Comparison of ENCODE assay signal across 8 cellular contexts in genomic region chr15:101651753-101652097, GRCh38. TPM values are rescaled to one million over a fixed set of nuclear protein-coding genes. Genes with fewer than 3 reads are reported as not detected.
DNase-seq lines count a peak whose midpoint lies in the region; ATAC-seq and TF ChIP-seq lines count a peak whose summit lies in the region.

No MANE protein-coding gene starts in this region.

- H3K9me3 ChIP-seq in ectodermal cell (ENCODE audit: control insufficient read depth, low read length) (no peaks in the 10 kb centered on the region), mucosa of descending colon (no peaks in the 10 kb centered on the region)

- no peaks in the 10 kb centered on the region for H3K27me3 ChIP-seq in ectodermal cell (ENCODE audit: control insufficient read depth, insufficient read depth, low read length, poor library complexity, severe bottlenecking)

- H3K9me3 Mint-ChIP-seq in activated naive CD4-positive, alpha-beta T cell treated with anti-CD3 and anti-CD28 coated beads for 36 hours, result no peaks in the 10 kb centered on the region

- H3K4me1 ChIP-seq in ectodermal cell (ENCODE audit: control insufficient read depth, insufficient read depth, low read length) (no peaks in the 10 kb centered on the region), mucosa of descending colon (ENCODE audit: low read depth) (peaks cover 22% of the 10 kb centered on the region)

- H3K4me1 Mint-ChIP-seq in activated naive CD4-positive, alpha-beta T cell treated with anti-CD3 and anti-CD28 coated beads for 36 hours (ENCODE audit: low read depth), result peaks cover 50% of the 10 kb centered on the region

- intact Hi-C loops in activated naive CD4-positive, alpha-beta T cell treated with anti-CD3 and anti-CD28 coated beads for 36 hours (cut with micrococcal nuclease), result loop anchor here (1.0 to 5.0 kb wide), 9 partner anchors 10 to 1054 kb away; partner anchors contain the start of genes SELENOS and TARS3
- intact Hi-C loops in mucosa of descending colon (cut with DNase I, micrococcal nuclease), result no loop called here

- TF ChIP-seq CTCF in mucosa of descending colon (IDR thresholded peaks at IDR 0.05), result no peak

- peak overlapping the region; percentile 77 for H3K27ac ChIP-seq in ectodermal cell (ENCODE audit: insufficient read depth, low read depth, low read length, poor library complexity, severe bottlenecking)

- 1% methylated on average over 28 of the region's 28 CpGs for WGBS in ectodermal cell, 2 experiments

- peaks cover 7% of the 10 kb centered on the region for H3K36me3 Mint-ChIP-seq in activated naive CD4-positive, alpha-beta T cell treated with anti-CD3 and anti-CD28 coated beads for 36 hours (ENCODE audit: low read depth)

- DNase-seq in activated naive CD4-positive, alpha-beta T cell treated with anti-CD3 and anti-CD28 coated beads for 36 hours, result peak; percentile 23
- DNase-seq in activated naive CD4-positive, alpha-beta T cell treated with Interleukin-2 at 50 U/mL for 16 hours, result no peak
- DNase-seq in RPMI8226, result peak; percentile 64
- DNase-seq in mucosa of descending colon, result peak in 1 of 3 donors; percentile 60
- DNase-seq in NCI-H524 treated with DMSO at 0.1 percent for 48 hours (lab: John Stamatoyannopoulos, UW), result no peak
- no peak for DNase-seq in NCI-H187 treated with DMSO at 0.1 percent for 48 hours (lab: John Stamatoyannopoulos, UW)

- CTCF ChIA-PET in activated naive CD4-positive, alpha-beta T cell treated with anti-CD3 and anti-CD28 coated beads for 36 hours (lab: Charles Lee), result no interaction called here

- peak overlapping the region; percentile 76 for H3K4me3 ChIP-seq in ectodermal cell (ENCODE audit: insufficient read depth, low read depth, low read length)
- peak overlapping the region; percentile 69 for H3K4me3 ChIP-seq in mucosa of descending colon

- peak overlapping the region; percentile 92 for H3K27ac Mint-ChIP-seq in activated naive CD4-positive, alpha-beta T cell treated with anti-CD3 and anti-CD28 coated beads for 36 hours

- peak overlapping the region; percentile 89 for H3K4me3 Mint-ChIP-seq in activated naive CD4-positive, alpha-beta T cell treated with anti-CD3 and anti-CD28 coated beads for 36 hours

- peaks cover 1% of the 10 kb centered on the region for H3K36me3 ChIP-seq in ectodermal cell (ENCODE audit: control insufficient read depth, insufficient read depth, low read length)
- H3K36me3 ChIP-seq in mucosa of descending colon (ENCODE audit: low read depth), result no peaks in the 10 kb centered on the region

- H3K27me3 Mint-ChIP-seq in activated naive CD4-positive, alpha-beta T cell treated with anti-CD3 and anti-CD28 coated beads for 36 hours (ENCODE audit: low read depth), result no peaks in the 10 kb centered on the region

- ATAC-seq in HG03060 (IDR thresholded peaks at IDR 0.05; ENCODE audit: low read depth, unreplicated experiment) (peak; percentile 30), mucosa of descending colon (peak; percentile 72)

RNA-seq across cellular contexts. Expression of gene TM2D3, which starts 0.5 kb away (rescaled TPM):
- 10 to 100 TPM; 52.8 to 53.0 TPM for total RNA-seq in activated naive CD4-positive, alpha-beta T cell treated with anti-CD3 and anti-CD28 coated beads for 36 hours
- 35.9 TPM for polyA plus RNA-seq in ectodermal cell (2013, experiment 1 of 4)
- polyA plus RNA-seq in ectodermal cell (2013, experiment 2 of 4), result 37.7 TPM
- polyA plus RNA-seq in ectodermal cell (2013, experiment 3 of 4), result 31.6 TPM
- 38.1 TPM for polyA plus RNA-seq in ectodermal cell (2013, experiment 4 of 4)
- total RNA-seq in mucosa of descending colon, result 10 to 100 TPM; 30.9 to 54.0 (median 35.8) TPM

Comparison
In these comparisons a context has a peak if more than half of its experiments do, and no peak if none do; other contexts are left out.
1. DNase-seq: peak in activated naive CD4-positive, alpha-beta T cell treated with anti-CD3 and anti-CD28 coated beads for 36 hours (single experiment) and RPMI8226 (single experiment); none in activated naive CD4-positive, alpha-beta T cell treated with Interleukin-2 at 50 U/mL for 16 hours (single experiment), NCI-H524 treated with DMSO at 0.1 percent for 48 hours (single experiment) and NCI-H187 treated with DMSO at 0.1 percent for 48 hours (single experiment).